In the genomic region with DNA sequence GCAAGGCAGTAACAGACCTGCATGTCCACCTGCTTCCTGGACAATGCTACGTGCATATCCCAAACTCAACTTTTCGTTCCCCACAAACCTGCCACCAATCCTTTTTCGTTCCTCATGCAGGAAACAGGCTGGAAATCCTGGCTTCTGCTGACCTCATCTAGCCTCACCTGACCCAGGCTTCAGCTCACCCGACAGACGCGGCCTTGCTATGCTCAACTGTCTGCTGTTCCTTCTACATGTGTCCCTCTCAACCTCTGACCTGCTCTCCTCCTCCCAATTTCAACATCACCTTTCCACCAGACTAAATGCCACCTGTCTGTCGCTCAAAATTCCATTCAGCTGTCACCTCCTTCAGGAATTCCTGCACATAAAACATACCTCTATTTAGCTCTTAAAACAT, we compare ENCODE assay signal across 15 cellular contexts. TPM values are rescaled to one million over a fixed set of nuclear protein-coding genes. Genes with fewer than 3 reads are reported as not detected.
DNase-seq lines count a peak whose midpoint lies in the region; ATAC-seq, FAIRE-seq and TF ChIP-seq lines count a peak whose summit lies in the region.
"Had no signal": no experiment of that assay in that cellular context is flagged by ENCODE, and none has a peak within 500 bp of the region (broad histone marks: within the 10 kb centered on the region; RNA-seq: fewer than 3 reads in every experiment).

No MANE protein-coding gene starts in this region.

- H3K9me3 ChIP-seq in OCI-LY3 (ENCODE audit: insufficient read depth, low read length) = no peaks in the 10 kb centered on the region
- H3K9me3 ChIP-seq: body of pancreas, lower lobe of right lung, stomach had no signal

- TF ChIP-seq CTCF in OCI-LY3 (IDR thresholded peaks at IDR 0.05; ENCODE audit: low read depth, low read length) = no peak
- no peak for TF ChIP-seq CTCF in bronchial epithelial cell (IDR thresholded peaks at IDR 0.05; ENCODE audit: insufficient read depth, low read length, severe bottlenecking)
- TF ChIP-seq CTCF in progenitor cell of endocrine pancreas (IDR thresholded peaks at IDR 0.05; ENCODE audit: unreplicated experiment) = no peak

- no peak for DNase-seq in activated CD8-positive, alpha-beta memory T cell treated with anti-CD3 and anti-CD28 coated beads, Interleukin-2, amount 10 ng/mL, durations not matched to agents 7 days and 5 days
- no peak for DNase-seq in activated CD8-positive, alpha-beta memory T cell treated with anti-CD3 and anti-CD28 coated beads for 24 hours
- no peak for DNase-seq in bronchial epithelial cell (ENCODE audit: low read depth)
- no peak for DNase-seq in progenitor cell of endocrine pancreas (ENCODE audit: low spot score, unreplicated experiment)
- DNase-seq in SKM-1 (lab: John Stamatoyannopoulos, UW; ENCODE audit: unreplicated experiment) = no peak
- DNase-seq in NCI-H1694 (lab: John Stamatoyannopoulos, UW) = no peak
- DNase-seq in UCSD-AML1 (lab: John Stamatoyannopoulos, UW; ENCODE audit: unreplicated experiment) = no peak
- DNase-seq: body of pancreas, DMS 273 treated with DMSO at 0.1 percent for 48 hours, lower lobe of right lung, NCI-H1092, NCI-H2227 treated with DMSO at 0.1 percent for 48 hours, stomach had no signal

- H3K4me2 ChIP-seq in OCI-LY3 (ENCODE audit: low read length) = no peak overlapping the region

- H3K4me3 Mint-ChIP-seq in activated CD8-positive, alpha-beta memory T cell treated with anti-CD3 and anti-CD28 coated beads, Interleukin-2, amount 10 ng/mL, durations not matched to agents 7 days and 5 days = no peak overlapping the region
- H3K4me3 Mint-ChIP-seq in progenitor cell of endocrine pancreas (ENCODE audit: low read depth) = no peak overlapping the region

- H3K4me3 ChIP-seq in OCI-LY3 (ENCODE audit: low read length) (no peak overlapping the region), bronchial epithelial cell (ENCODE audit: low read depth, low read length) (no peak overlapping the region)
- H3K4me3 ChIP-seq: body of pancreas, GM23248, lower lobe of right lung, stomach had no signal

- H3K27me3 Mint-ChIP-seq in activated CD8-positive, alpha-beta memory T cell treated with anti-CD3 and anti-CD28 coated beads, Interleukin-2, amount 10 ng/mL, durations not matched to agents 7 days and 5 days = no peaks in the 10 kb centered on the region
- no peaks in the 10 kb centered on the region for H3K27me3 Mint-ChIP-seq in progenitor cell of endocrine pancreas

- H3K27ac Mint-ChIP-seq in activated CD8-positive, alpha-beta memory T cell treated with anti-CD3 and anti-CD28 coated beads, Interleukin-2, amount 10 ng/mL, durations not matched to agents 7 days and 5 days = peak overlapping the region; percentile 75
- peak overlapping the region; percentile 51 for H3K27ac Mint-ChIP-seq in progenitor cell of endocrine pancreas

- H3K27ac ChIP-seq in OCI-LY3 (ENCODE audit: low read length) = peak overlapping the region; percentile 62
- H3K27ac ChIP-seq: body of pancreas, GM23248 had no signal

- no peaks in the 10 kb centered on the region for H3K9me3 Mint-ChIP-seq in activated CD8-positive, alpha-beta memory T cell treated with anti-CD3 and anti-CD28 coated beads, Interleukin-2, amount 10 ng/mL, durations not matched to agents 7 days and 5 days (ENCODE audit: low read depth)
- H3K9me3 Mint-ChIP-seq in progenitor cell of endocrine pancreas (ENCODE audit: low read depth) = no peaks in the 10 kb centered on the region

- H3K9ac ChIP-seq in OCI-LY3 (ENCODE audit: low read length) = no peak overlapping the region
- H3K9ac ChIP-seq: GM23248 had no signal

- peaks cover 70% of the 10 kb centered on the region for H3K4me1 Mint-ChIP-seq in activated CD8-positive, alpha-beta memory T cell treated with anti-CD3 and anti-CD28 coated beads, Interleukin-2, amount 10 ng/mL, durations not matched to agents 7 days and 5 days
- H3K4me1 Mint-ChIP-seq in progenitor cell of endocrine pancreas (ENCODE audit: low read depth) = no peaks in the 10 kb centered on the region

- H2AFZ ChIP-seq in OCI-LY3 (ENCODE audit: low read depth, low read length) = no peak overlapping the region
- H2AFZ ChIP-seq: GM23248 had no signal

- peaks cover 55% of the 10 kb centered on the region for H3K36me3 ChIP-seq in OCI-LY3 (replicated peaks; ENCODE audit: low read depth, low read length)
- H3K36me3 ChIP-seq in bronchial epithelial cell (ENCODE audit: control insufficient read depth, insufficient read depth, low read length) = peaks cover 13% of the 10 kb centered on the region

- CTCF ChIA-PET in activated CD8-positive, alpha-beta memory T cell treated with anti-CD3 and anti-CD28 coated beads, Interleukin-2, amount 10 ng/mL, durations not matched to agents 7 days and 5 days (lab: Charles Lee) = interaction anchor here (1.0 to 2.3 kb wide), 2 partner anchors 26 kb away, joined by 4 to 5 read pairs; no protein-coding TSS in a partner anchor

- H3K36me3 Mint-ChIP-seq in activated CD8-positive, alpha-beta memory T cell treated with anti-CD3 and anti-CD28 coated beads, Interleukin-2, amount 10 ng/mL, durations not matched to agents 7 days and 5 days = peaks cover 55% of the 10 kb centered on the region
- peaks cover 12% of the 10 kb centered on the region for H3K36me3 Mint-ChIP-seq in progenitor cell of endocrine pancreas (ENCODE audit: insufficient read depth)

- peaks cover 31% of the 10 kb centered on the region for H4K20me1 ChIP-seq in OCI-LY3 (ENCODE audit: insufficient read depth, low read length)

- FAIRE-seq in bronchial epithelial cell (lab: Jason Lieb, UNC) = peak; percentile 18

- ATAC-seq in activated CD8-positive, alpha-beta memory T cell treated with anti-CD3 and anti-CD28 coated beads, Interleukin-2, amount 10 ng/mL, durations not matched to agents 7 days and 5 days = no peak
- ATAC-seq: body of pancreas had no signal

- H3K4me1 ChIP-seq in OCI-LY3 (ENCODE audit: low read length) = peaks cover 32% of the 10 kb centered on the region
- H3K4me1 ChIP-seq: body of pancreas had no signal

- H3K79me2 ChIP-seq in OCI-LY3 (ENCODE audit: low read length) = peaks cover 88% of the 10 kb centered on the region

- no peaks in the 10 kb centered on the region for H3K27me3 ChIP-seq in OCI-LY3 (ENCODE audit: low read depth, low read length)
- no peaks in the 10 kb centered on the region for H3K27me3 ChIP-seq in bronchial epithelial cell (ENCODE audit: control insufficient read depth, insufficient read depth, low read length)
- H3K27me3 ChIP-seq: body of pancreas, stomach had no signal

RNA-seq across cellular contexts. Expression of a gene that starts 44.5 kb away (rescaled TPM):
- 100 to 1,000 TPM; 204 to 267 TPM for total RNA-seq in activated CD8-positive, alpha-beta memory T cell treated with anti-CD3 and anti-CD28 coated beads, Interleukin-2, amount 10 ng/mL, durations not matched to agents 7 days and 5 days
- total RNA-seq in bronchial epithelial cell = 84.8 and 87.7 TPM in 2 replicates
- total RNA-seq in progenitor cell of endocrine pancreas = 82.9 and 87.5 TPM in 2 replicates
